In genomic region chr1:15617874-15618684, GRCh38 we compare ENCODE assay signal across 8 cellular contexts. TPM values are rescaled to one million over a fixed set of nuclear protein-coding genes. Genes with fewer than 3 reads are reported as not detected.
DNase-seq lines count a peak whose midpoint lies in the region; ATAC-seq and TF ChIP-seq lines count a peak whose summit lies in the region.

No MANE protein-coding gene starts in this region.

- peak overlapping the region; percentile 57; the same call in 1 of the 2 replicates for H2AFZ ChIP-seq in KMS-11 (ENCODE audit: low read depth)

- H4K20me1 ChIP-seq in KMS-11 (ENCODE audit: insufficient read depth), result peaks cover 8% of the 10 kb centered on the region; the same call in 1 of the 2 replicates

- WGBS in ectodermal cell, 2 experiments, result 3% methylated on average over 18 of the region's 18 CpGs

- H3K4me1 Mint-ChIP-seq in T-helper 2 cell treated with Interferon-gamma antibody and Interleukin-4, amounts not matched to agents 5 μg/mL and 100 μg/mL, for 36 hours (ENCODE audit: low read depth), result peaks cover 38% of the 10 kb centered on the region
- peaks cover 35% of the 10 kb centered on the region for H3K4me1 Mint-ChIP-seq in memory B cell

- H3K27me3 ChIP-seq in GM06990 (replicated peaks; ENCODE audit: control insufficient read depth, insufficient read depth, low read length), result no peaks in the 10 kb centered on the region
- no peaks in the 10 kb centered on the region for H3K27me3 ChIP-seq in KMS-11 (ENCODE audit: insufficient read depth, low read depth)
- H3K27me3 ChIP-seq in ectodermal cell (ENCODE audit: control insufficient read depth, insufficient read depth, low read length, poor library complexity, severe bottlenecking), result no peaks in the 10 kb centered on the region
- peaks cover 0 to 3% (median 0%) of the 10 kb centered on the region in 5 donors for H3K27me3 ChIP-seq in subcutaneous abdominal adipose tissue (ENCODE audit: control insufficient read depth in 5 of 5, insufficient read depth in 4 of 5, low read length in 5 of 5)

- H3K4me2 ChIP-seq in KMS-11, result peak overlapping the region; percentile 98

- H3K9ac ChIP-seq in KMS-11, result peak overlapping the region; percentile 81
- H3K9ac ChIP-seq in subcutaneous abdominal adipose tissue (ENCODE audit: low read length in 5 of 5), result peak overlapping the region; percentile 80 to 99 (median 97)

- TF ChIP-seq CTCF in GM06990 (IDR thresholded peaks at IDR 0.05; ENCODE audit: insufficient read depth, low read length, poor library complexity, severe bottlenecking) (no peak), KMS-11 (conservative IDR thresholded peaks at IDR 0.05; ENCODE audit: low read depth, low read length) (no peak)

- H3K9me3 ChIP-seq in ectodermal cell (ENCODE audit: control insufficient read depth, low read length) (no peaks in the 10 kb centered on the region), subcutaneous abdominal adipose tissue (ENCODE audit: control insufficient read depth in 5 of 5, low read length in 5 of 5) (no peaks in the 10 kb centered on the region)

- peaks cover 56% of the 10 kb centered on the region for H3K79me2 ChIP-seq in KMS-11 (ENCODE audit: insufficient read depth, low read depth)

- no peaks in the 10 kb centered on the region for H3K36me3 ChIP-seq in GM06990 (ENCODE audit: control insufficient read depth, insufficient read depth, low read length)
- no peaks in the 10 kb centered on the region for H3K36me3 ChIP-seq in KMS-11 (ENCODE audit: insufficient read depth)
- no peaks in the 10 kb centered on the region for H3K36me3 ChIP-seq in ectodermal cell (ENCODE audit: control insufficient read depth, insufficient read depth, low read length)
- H3K36me3 ChIP-seq in subcutaneous abdominal adipose tissue (ENCODE audit: control insufficient read depth in 5 of 5, insufficient read depth in 5 of 5, low read length in 5 of 5), result no peaks in the 10 kb centered on the region

- H3K27ac ChIP-seq in KMS-11, result peak overlapping the region; percentile 45
- peak overlapping the region; percentile 84 for H3K27ac ChIP-seq in ectodermal cell (ENCODE audit: insufficient read depth, low read depth, low read length, poor library complexity, severe bottlenecking)
- peak overlapping the region; percentile 99 for H3K27ac ChIP-seq in subcutaneous abdominal adipose tissue (ENCODE audit: low read depth, low read length)

- H3K27ac Mint-ChIP-seq in T-helper 2 cell treated with Interferon-gamma antibody and Interleukin-4, amounts not matched to agents 5 μg/mL and 100 μg/mL, for 36 hours, result peak overlapping the region; percentile 88
- H3K27ac Mint-ChIP-seq in memory B cell, result peak overlapping the region; percentile 95

- peak overlapping the region; percentile 85 for H3K4me3 Mint-ChIP-seq in T-helper 2 cell treated with Interferon-gamma antibody and Interleukin-4, amounts not matched to agents 5 μg/mL and 100 μg/mL, for 36 hours
- H3K4me3 Mint-ChIP-seq in memory B cell, result peak overlapping the region; percentile 95

- H3K4me3 ChIP-seq in GM06990 (replicated peaks; ENCODE audit: low read depth, low read length) (peak overlapping the region; percentile 90), KMS-11 (IDR thresholded peaks at IDR 0.05; ENCODE audit: insufficient read depth, low read depth, low read length) (peak overlapping the region; percentile 88), ectodermal cell (ENCODE audit: insufficient read depth, low read depth, low read length) (peak overlapping the region; percentile 100), subcutaneous abdominal adipose tissue (ENCODE audit: low read depth in 1 of 5, low read length in 5 of 5) (peak overlapping the region; percentile 85 to 100 (median 93))

- H3K4me1 ChIP-seq in KMS-11 (ENCODE audit: low read depth, poor library complexity, severe bottlenecking), result peaks cover 51% of the 10 kb centered on the region
- no peaks in the 10 kb centered on the region for H3K4me1 ChIP-seq in ectodermal cell (ENCODE audit: control insufficient read depth, insufficient read depth, low read length)
- peaks cover 2 to 72% (median 65%) of the 10 kb centered on the region in 5 donors for H3K4me1 ChIP-seq in subcutaneous abdominal adipose tissue (ENCODE audit: control insufficient read depth in 5 of 5, insufficient read depth in 5 of 5, low read length in 5 of 5)

- no peaks in the 10 kb centered on the region for H3K27me3 Mint-ChIP-seq in T-helper 2 cell treated with Interferon-gamma antibody and Interleukin-4, amounts not matched to agents 5 μg/mL and 100 μg/mL, for 36 hours (ENCODE audit: low read depth)
- H3K27me3 Mint-ChIP-seq in memory B cell, result no peaks in the 10 kb centered on the region

- H3K9me3 Mint-ChIP-seq in T-helper 2 cell treated with Interferon-gamma antibody and Interleukin-4, amounts not matched to agents 5 μg/mL and 100 μg/mL, for 36 hours, result no peaks in the 10 kb centered on the region
- H3K9me3 Mint-ChIP-seq in memory B cell, result no peaks in the 10 kb centered on the region

- H3K36me3 Mint-ChIP-seq in T-helper 2 cell treated with Interferon-gamma antibody and Interleukin-4, amounts not matched to agents 5 μg/mL and 100 μg/mL, for 36 hours (ENCODE audit: low read depth), result peaks cover 11% of the 10 kb centered on the region
- H3K36me3 Mint-ChIP-seq in memory B cell, result peaks cover 5% of the 10 kb centered on the region

- ATAC-seq in GM21786 (IDR thresholded peaks at IDR 0.05; ENCODE audit: unreplicated experiment), result peak; percentile 40
- ATAC-seq in memory B cell (ENCODE audit: low read depth), result peak; percentile 21

- peak; percentile 26 for DNase-seq in GM06990 (ENCODE audit: extremely low read depth, insufficient read length)
- peak; percentile 26 for DNase-seq in T-helper 2 cell treated with Interferon-gamma antibody and Interleukin-4, amounts not matched to agents 5 μg/mL and 100 μg/mL, for 36 hours (ENCODE audit: low spot score)
- no peak for DNase-seq in memory B cell (ENCODE audit: low spot score in 2 of 2)
- no peak for DNase-seq in globus pallidus (ENCODE audit: low spot score)

RNA-seq across cellular contexts. Expression of gene DDI2, which starts 0.8 kb away (rescaled TPM):
- polyA plus RNA-seq in ectodermal cell (2013, experiment 1 of 4), result 20.8 TPM
- polyA plus RNA-seq in ectodermal cell (2013, experiment 2 of 4), result 25.4 TPM
- 14.1 TPM for polyA plus RNA-seq in ectodermal cell (2013, experiment 3 of 4)
- 16.5 TPM for polyA plus RNA-seq in ectodermal cell (2013, experiment 4 of 4)

RNA-seq across cellular contexts. Expression of gene AGMAT, which starts 33.2 kb away (rescaled TPM):
- 0.83 TPM for polyA plus RNA-seq in ectodermal cell (2013, experiment 1 of 4)
- 0.96 TPM for polyA plus RNA-seq in ectodermal cell (2013, experiment 2 of 4)
- 1.1 TPM for polyA plus RNA-seq in ectodermal cell (2013, experiment 3 of 4)
- 1.0 TPM for polyA plus RNA-seq in ectodermal cell (2013, experiment 4 of 4)

Comparison
In these comparisons a context has a peak if more than half of its experiments do, and no peak if none do; other contexts are left out.
1. DNase-seq: peak in GM06990 (single experiment) and T-helper 2 cell treated with Interferon-gamma antibody and Interleukin-4, amounts not matched to agents 5 μg/mL and 100 μg/mL, for 36 hours (single experiment); none in memory B cell (0 of 2) and globus pallidus (single experiment).
2. H3K27ac ChIP-seq: peak in every context shown above with its lines; median percentile 99 in subcutaneous abdominal adipose tissue; 84 in ectodermal cell; 45 in KMS-11.
3. Peak in every context shown above with its lines, with median percentiles within 50 percentile points of each other: H3K4me3 ChIP-seq.